ENCODE assay signal across 12 cellular contexts in the genomic region with DNA sequence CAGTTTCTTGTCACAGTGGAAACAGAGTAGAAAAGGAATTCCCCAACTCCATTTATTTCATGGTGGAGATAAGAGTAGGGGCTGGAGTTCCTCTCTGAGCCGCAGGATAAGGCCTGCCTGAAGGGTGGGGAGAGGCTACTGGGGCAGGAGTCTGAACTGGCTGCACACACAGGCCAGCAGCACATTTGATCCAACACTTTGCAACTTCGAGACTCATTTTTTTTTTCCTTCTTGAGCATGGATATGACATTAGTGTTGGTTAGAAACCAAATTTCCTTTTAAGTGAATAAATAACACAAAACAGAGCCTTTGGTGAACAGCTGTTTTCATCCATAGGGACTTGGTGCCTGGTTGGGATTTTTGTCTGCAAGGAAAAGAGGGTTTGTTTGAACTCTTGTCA.
"Had no signal": no experiment of that assay in that cellular context is flagged by ENCODE, and none has a peak within 500 bp of the region (broad histone marks: within the 10 kb centered on the region; RNA-seq: fewer than 3 reads in every experiment).

No MANE protein-coding gene starts in this region.

- H3K36me3 ChIP-seq: gastrocnemius medialis, ovary, thyroid gland had no signal

- H3K27ac ChIP-seq: epithelial cell of prostate, SK-N-MC, thyroid gland had no signal

- ATAC-seq: gastrocnemius medialis; naive thymus-derived CD8-positive, alpha-beta T cell; psoas muscle; stimulated activated naive B cell treated with anti-CD40 and anti-IgM and Interleukin-4, amounts not matched to agents 10 μg/mL and 1 μg/mL and 100 μg/mL, for 72 hours had no signal

- H3K4me3 Mint-ChIP-seq: activated naive CD8-positive, alpha-beta T cell; activated T-helper 1 cell treated with anti-CD3 and anti-CD28 coated beads, Interleukin-12 subunit alpha, Interleukin-12 subunit beta, Interleukin-2, Interleukin-4 antibody, amounts not matched to agents 30 ng/mL and 10 ng/mL and 1 ng/mL, durations not matched to agents 14 hours and 24 hours and 36 hours; naive thymus-derived CD8-positive, alpha-beta T cell; stimulated activated naive B cell treated with anti-CD40 and anti-IgM and Interleukin-4, amounts not matched to agents 10 μg/mL and 1 μg/mL and 100 μg/mL, for 72 hours had no signal

- H3K27me3 ChIP-seq: gastrocnemius medialis, ovary, thyroid gland had no signal

- DNase-seq: activated CD4-positive, alpha-beta T cell treated with anti-CD3 and anti-CD28 coated beads, Interleukin-2, amount 50 U/mL, for 4 hours; activated T-cell treated with anti-CD3 and anti-CD28 coated beads for 4 hours; gastrocnemius medialis; naive thymus-derived CD8-positive, alpha-beta T cell; ovary; psoas muscle; stimulated activated naive B cell treated with anti-CD40 and anti-IgM and Interleukin-4, amounts not matched to agents 10 μg/mL and 1 μg/mL and 100 μg/mL, for 72 hours; thyroid gland had no signal

- H3K27ac Mint-ChIP-seq: activated naive CD8-positive, alpha-beta T cell; activated T-helper 1 cell treated with anti-CD3 and anti-CD28 coated beads, Interleukin-12 subunit alpha, Interleukin-12 subunit beta, Interleukin-2, Interleukin-4 antibody, amounts not matched to agents 30 ng/mL and 10 ng/mL and 1 ng/mL, durations not matched to agents 14 hours and 24 hours and 36 hours; stimulated activated naive B cell treated with anti-CD40 and anti-IgM and Interleukin-4, amounts not matched to agents 10 μg/mL and 1 μg/mL and 100 μg/mL, for 72 hours had no signal

- H3K4me3 ChIP-seq: gastrocnemius medialis, ovary, psoas muscle, SK-N-MC, thyroid gland had no signal

- H3K9me3 ChIP-seq: ovary, psoas muscle, thyroid gland had no signal
